ENCODE assay signal across 8 cellular contexts in genomic region chr5:139863855-139864558, GRCh38.
DNase-seq lines count a peak whose midpoint lies in the region; ATAC-seq and TF ChIP-seq lines count a peak whose summit lies in the region.

No MANE protein-coding gene starts in this region.

- ATAC-seq in GM19328 (IDR thresholded peaks at IDR 0.05; ENCODE audit: unreplicated experiment): peak; percentile 50
- peak; percentile 76 to 81 for ATAC-seq in lower lobe of right lung

- peak; percentile 91 for TF ChIP-seq CTCF in lower lobe of right lung (IDR thresholded peaks at IDR 0.05)

- H3K9me3 ChIP-seq in lower lobe of right lung: no peaks in the 10 kb centered on the region

- intact Hi-C loops in lower lobe of right lung (cut with DNase I): no loop called here

- H3K27me3 ChIP-seq in lower lobe of right lung (ENCODE audit: low read depth): peaks cover 4% of the 10 kb centered on the region

- no peaks in the 10 kb centered on the region for H3K36me3 ChIP-seq in lower lobe of right lung

- no peak overlapping the region for H3K4me3 ChIP-seq in lower lobe of right lung

- H3K27ac ChIP-seq in lower lobe of right lung: peak overlapping the region; percentile 61

- DNase-seq in C1 segment of cervical spinal cord (lab: John Stamatoyannopoulos, UW) (peak in 12 of 14 donors; percentile 28 to 67 (median 42)), NCI-H1694 (lab: John Stamatoyannopoulos, UW) (peak; percentile 27), dermis microvascular lymphatic vessel endothelial cell (ENCODE audit: low read depth in 2 of 2) (peak; percentile 39 to 61), lower lobe of right lung (peak; percentile 58), NCI-H226 (no peak)
- peak; percentile 28 to 30 for DNase-seq in activated CD4-positive, alpha-beta T cell treated with anti-CD3 and anti-CD28 coated beads, Interleukin-2, amount 50 U/mL, for 24 hours (ENCODE audit: low read depth in 1 of 2, low spot score in 1 of 2)
- DNase-seq in stimulated activated CD4-positive, alpha-beta T cell treated with anti-CD3 and anti-CD28 coated beads, TNF-alpha, amount 100 ng/mL, for 48 hours (ENCODE audit: low read depth in 3 of 3): peak; percentile 21 to 36 (median 33)

- H3K4me1 ChIP-seq in lower lobe of right lung: peaks cover 20% of the 10 kb centered on the region
